In the genomic region with DNA sequence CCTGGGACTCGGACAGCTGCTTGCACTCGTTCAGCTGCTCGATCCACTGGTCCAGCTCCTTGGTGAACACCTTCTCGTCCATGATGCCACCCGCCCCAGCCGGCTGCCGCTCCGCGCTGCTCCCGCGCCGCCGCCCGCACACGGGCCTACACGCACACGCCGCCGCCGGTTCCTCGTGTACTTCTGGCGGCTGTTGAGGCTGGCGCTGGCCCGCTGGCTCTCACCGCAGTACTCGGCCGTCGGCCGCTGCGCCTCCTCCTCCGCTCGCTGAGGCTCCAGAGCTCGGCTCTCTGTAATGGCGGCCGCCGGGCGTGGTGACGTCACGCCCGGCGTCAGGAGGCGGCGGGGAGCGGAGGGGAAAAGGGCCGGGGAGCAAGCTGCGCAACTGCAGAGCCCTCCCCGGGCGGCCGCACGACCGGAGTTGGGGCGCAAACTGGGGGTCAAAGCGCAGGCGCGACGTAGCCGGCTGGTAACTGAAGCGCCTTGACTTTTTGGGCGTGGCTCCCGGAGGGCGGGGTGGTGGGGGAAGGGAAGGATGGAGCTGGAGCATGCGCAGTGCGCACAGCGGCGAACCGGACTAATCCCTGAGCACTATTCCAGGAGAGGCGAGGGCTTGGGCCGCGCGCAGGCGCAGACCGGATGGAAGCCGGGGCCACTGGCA, we compare ENCODE assay signal across 8 cellular contexts. TPM values are rescaled to one million over a fixed set of nuclear protein-coding genes. Genes with fewer than 3 reads are reported as not detected.
DNase-seq lines count a peak whose midpoint lies in the region; ATAC-seq, FAIRE-seq and TF ChIP-seq lines count a peak whose summit lies in the region.

A gene (minus strand): TSS at position 294 of the 661 bp plus-strand sequence. CDS start 212 bp downstream, at position 82.

- H3K27me3 ChIP-seq in adrenal gland (no peaks in the 10 kb centered on the region), heart left ventricle (no peaks in the 10 kb centered on the region), upper lobe of left lung (no peaks in the 10 kb centered on the region)

- intact Hi-C loops in adrenal gland (cut with DNase I) (no loop called here), heart left ventricle (cut with DNase I) (loop anchor here in 5 of 10 donors (2.0 to 5.0 kb wide), 4 partner anchors 49 to 145 kb away; a partner anchor contains a TSS), posterior cingulate gyrus (cut with DNase I) (loop anchor here (2.0 to 10.0 kb wide), 3 partner anchors 49 to 146 kb away; a partner anchor contains a TSS)

- H3K36me3 ChIP-seq in adrenal gland (replicated peaks in 1 of 2) (no peaks in the 10 kb centered on the region), heart left ventricle (peaks cover 0 to 5% (median 0%) of the 10 kb centered on the region in 9 donors), upper lobe of left lung (peaks cover 0 to 2% (median 0%) of the 10 kb centered on the region in 4 donors)

- H3K4me1 ChIP-seq in adrenal gland (replicated peaks in 1 of 2) (peaks cover 27 to 49% of the 10 kb centered on the region in 2 donors), heart left ventricle (peaks cover 4 to 68% (median 49%) of the 10 kb centered on the region in 12 donors), upper lobe of left lung (peaks cover 39 to 48% (median 44%) of the 10 kb centered on the region in 4 donors)

- H3K9me3 ChIP-seq in adrenal gland (replicated peaks in 1 of 3) (no peaks in the 10 kb centered on the region), heart left ventricle (no peaks in the 10 kb centered on the region), upper lobe of left lung (no peaks in the 10 kb centered on the region)

- peak within 1 kb of the TSS; percentile 64 to 98 (median 92) for H3K4me3 ChIP-seq in adrenal gland
- peak within 1 kb of the TSS; percentile 64 to 100 (median 94) for H3K4me3 ChIP-seq in heart left ventricle
- H3K4me3 ChIP-seq in upper lobe of left lung = peak within 1 kb of the TSS; percentile 75 to 95 (median 87)

- WGBS in adrenal gland, 4 donors = 0 to 1% (median 1%) methylated on average over 13 to 73 of the region's 73 CpGs
- 0 to 1% (median 0%) methylated on average over 43 to 73 of the region's 73 CpGs for WGBS in heart left ventricle, 4 donors
- 0 to 1% methylated on average over 27 to 44 of the region's 73 CpGs for WGBS in upper lobe of left lung, 2 donors

- TF ChIP-seq EP300 in upper lobe of left lung (IDR thresholded peaks at IDR 0.05) = peak in 1 of 4 donors; percentile 52

- H3K27ac ChIP-seq in adrenal gland = peak within 1 kb of the TSS; percentile 95 to 100 (median 100)
- peak within 1 kb of the TSS; percentile 98 to 100 (median 99) for H3K27ac ChIP-seq in heart left ventricle
- H3K27ac ChIP-seq in upper lobe of left lung = peak within 1 kb of the TSS; percentile 98 to 100 (median 100)

- TF ChIP-seq CTCF in adrenal gland (IDR thresholded peaks at IDR 0.05) (no peak), heart left ventricle (IDR thresholded peaks at IDR 0.05) (no peak), upper lobe of left lung (IDR thresholded peaks at IDR 0.05) (peak in 3 of 6 experiments; percentile 14 to 39 (median 19))

- DNase-seq in GM12892 (ENCODE audit: insufficient read length) = peak; percentile 87
- DNase-seq in NCI-H146 (lab: John Stamatoyannopoulos, UW) = peak; percentile 94
- peak; percentile 98 to 99 (median 99) for DNase-seq in T-helper 1 cell
- peak; percentile 98 to 100 (median 99) for DNase-seq in adrenal gland
- DNase-seq in heart left ventricle = peak; percentile 98 to 100 (median 99)
- peak; percentile 97 to 100 (median 99) for DNase-seq in posterior cingulate gyrus
- DNase-seq in upper lobe of left lung = peak; percentile 99

- ATAC-seq in HG02852 (IDR thresholded peaks at IDR 0.05; ENCODE audit: unreplicated experiment) (peak; percentile 80), heart left ventricle (peak; percentile 92 to 97 (median 96)), upper lobe of left lung (ENCODE audit: low FRiP score in 2 of 2) (peak; percentile 96 to 99)

- peak; percentile 98 for FAIRE-seq in GM12892 (lab: Jason Lieb, UNC)

- TF ChIP-seq POLR2A in GM12892 (IDR thresholded peaks at IDR 0.05; ENCODE audit: low read depth, low read length) (peak; percentile 49), adrenal gland (IDR thresholded peaks at IDR 0.05) (peak; percentile 69 to 84), heart left ventricle (IDR thresholded peaks at IDR 0.05) (peak; percentile 54 to 75), upper lobe of left lung (IDR thresholded peaks at IDR 0.05) (peak in 3 of 4 donors; percentile 62 to 94 (median 75))

RNA-seq across cellular contexts. Expression of the gene that starts here (rescaled TPM):
- polyA plus RNA-seq in GM12892 (2012; ENCODE audit: missing spikeins) = 93.8 TPM
- total RNA-seq in adrenal gland = 100 to 1,000 TPM; 138 to 220 (median 145) TPM
- 100 to 1,000 TPM in 1 of 3 donors, 10 to 100 TPM in 2; 26.9 to 246 (median 32.6) TPM for polyA plus RNA-seq in adrenal gland
- 100 to 1,000 TPM; 143 to 219 (median 180) TPM for total RNA-seq in heart left ventricle
- 100 to 1,000 TPM in 1 of 2 donors, 10 to 100 TPM in 1; 59.7 to 157 TPM for polyA plus RNA-seq in heart left ventricle
- 100 to 1,000 TPM in 4 of 6 donors, 10 to 100 TPM in 2; 62.9 to 246 (median 118) TPM for total RNA-seq in upper lobe of left lung

Comparison
In these comparisons a context has a peak if more than half of its experiments do, and no peak if none do; other contexts are left out.
1. Peak in every context shown above with its lines: DNase-seq, ATAC-seq, H3K4me3 ChIP-seq and H3K27ac ChIP-seq.